Comparison of ENCODE assay signal across 9 cellular contexts in the genomic region with DNA sequence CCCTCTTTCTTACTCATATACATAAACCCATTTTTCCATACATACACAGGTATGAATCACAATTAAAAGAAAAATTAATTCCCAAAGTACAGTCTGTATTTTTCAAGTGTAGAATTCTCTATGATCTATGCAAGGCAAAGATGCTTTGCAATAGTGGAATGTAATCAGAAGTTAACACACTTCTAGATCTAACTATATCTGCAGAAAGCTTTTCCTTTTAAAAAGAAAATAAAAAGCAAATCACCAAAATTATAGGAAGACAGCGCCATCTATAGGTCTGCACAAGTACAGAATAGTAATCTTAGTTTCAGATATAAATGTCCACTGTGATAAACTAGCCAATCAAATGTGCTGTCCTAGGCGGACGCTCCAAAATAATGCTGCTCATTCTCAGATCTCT. TPM values are rescaled to one million over a fixed set of nuclear protein-coding genes. Genes with fewer than 3 reads are reported as not detected.
DNase-seq lines count a peak whose midpoint lies in the region; ATAC-seq and TF ChIP-seq lines count a peak whose summit lies in the region.
"Had no signal": no experiment of that assay in that cellular context is flagged by ENCODE, and none has a peak within 500 bp of the region (broad histone marks: within the 10 kb centered on the region; RNA-seq: fewer than 3 reads in every experiment).

No MANE protein-coding gene starts in this region.

- 0% methylated on average over 3 of the region's 3 CpGs for WGBS in body of pancreas, 2 donors

- CTCF ChIA-PET in HEK293T (lab: Yijun Ruan, JAX): interaction anchor here (0.6 to 2.1 kb wide), 18 partner anchors 8 to 1090 kb away, joined by 3 to 10 read pairs (median 3); no protein-coding TSS in a partner anchor

- H3K27ac Mint-ChIP-seq in mesothelial cell of epicardium: no peak overlapping the region

- H3K4me3 Mint-ChIP-seq in mesothelial cell of epicardium: no peak overlapping the region

- peaks cover 8% of the 10 kb centered on the region for H3K9me3 Mint-ChIP-seq in mesothelial cell of epicardium

- H3K4me1 ChIP-seq in body of pancreas: no peaks in the 10 kb centered on the region
- H3K4me1 ChIP-seq: HAP-1 had no signal

- DNase-seq in Ammon's horn (ENCODE audit: low spot score): peak; percentile 27
- peak; percentile 37 for DNase-seq in HEK293T (ENCODE audit: extremely low spot score)
- DNase-seq in NCI-H446 (lab: John Stamatoyannopoulos, UW): peak; percentile 64 to 67
- no peak for DNase-seq in body of pancreas
- DNase-seq in mesothelial cell of epicardium (ENCODE audit: low spot score in 2 of 2, unreplicated experiment in 2 of 2): no peak
- DNase-seq in GF-D8 (lab: John Stamatoyannopoulos, UW): no peak

- TF ChIP-seq CTCF in body of pancreas (IDR thresholded peaks at IDR 0.05) (peak; percentile 51 to 76 (median 61)), mesothelial cell of epicardium (IDR thresholded peaks at IDR 0.05; ENCODE audit: unreplicated experiment) (peak; percentile 88)

- peaks cover 6% of the 10 kb centered on the region for H3K27me3 Mint-ChIP-seq in mesothelial cell of epicardium (ENCODE audit: low read depth)

- H3K27ac ChIP-seq in body of pancreas: no peak overlapping the region

- H3K9me3 ChIP-seq in body of pancreas: no peaks in the 10 kb centered on the region
- H3K9me3 ChIP-seq: HAP-1 had no signal

- no peaks in the 10 kb centered on the region for H3K36me3 ChIP-seq in body of pancreas (replicated peaks in 1 of 2; ENCODE audit: insufficient read depth in 1 of 2, low read depth in 2 of 2)
- H3K36me3 ChIP-seq: HAP-1 had no signal

- no peak overlapping the region for H3K4me3 ChIP-seq in body of pancreas
- H3K4me3 ChIP-seq: HAP-1 had no signal

- H3K27me3 ChIP-seq in body of pancreas: no peaks in the 10 kb centered on the region

- no peaks in the 10 kb centered on the region for H3K4me1 Mint-ChIP-seq in mesothelial cell of epicardium

- peak; percentile 63 for ATAC-seq in body of pancreas
- ATAC-seq in HG02588 (IDR thresholded peaks at IDR 0.05; ENCODE audit: unreplicated experiment): no peak
- no peak for ATAC-seq in GM21576 (IDR thresholded peaks at IDR 0.05; ENCODE audit: unreplicated experiment)

- POLR2A ChIA-PET in HEK293T (lab: Yijun Ruan, JAX): interaction anchor here (1.6 kb wide), 1 partner anchor 22 kb away, joined by 3 read pairs; a partner anchor contains a TSS

- peaks cover 1% of the 10 kb centered on the region for H3K36me3 Mint-ChIP-seq in mesothelial cell of epicardium

- intact Hi-C loops in body of pancreas (cut with DNase I): loop anchor here (10.0 kb wide), 2 partner anchors 496 to 596 kb away; no protein-coding TSS in a partner anchor

- TF ChIP-seq POLR2A in body of pancreas (IDR thresholded peaks at IDR 0.05): no peak

TF ChIP-seq in HEK293T, 16 proteins besides CTCF, POLR2A, EP300 and RAD21:
- TF ChIP-seq NFRKB (IDR thresholded peaks at IDR 0.05) (no peak), L3MBTL2 (conservative IDR thresholded peaks at IDR 0.05) (no peak), FOXM1 (IDR thresholded peaks at IDR 0.05; ENCODE audit: borderline replicate concordance) (no peak), LEF1 (IDR thresholded peaks at IDR 0.05; ENCODE audit: borderline replicate concordance) (no peak), SP1 (IDR thresholded peaks at IDR 0.05) (no peak), ZNF384 (IDR thresholded peaks at IDR 0.05) (no peak), ELF4 (IDR thresholded peaks at IDR 0.05) (no peak), ARNT (IDR thresholded peaks at IDR 0.05) (no peak), TARDBP (IDR thresholded peaks at IDR 0.05) (no peak), HDGF (IDR thresholded peaks at IDR 0.05; ENCODE audit: borderline replicate concordance) (no peak), SUZ12 (IDR thresholded peaks at IDR 0.05) (no peak), CTBP1 (IDR thresholded peaks at IDR 0.05; ENCODE audit: borderline replicate concordance) (no peak), FOXA1 (IDR thresholded peaks at IDR 0.05) (no peak), BHLHE40 (IDR thresholded peaks at IDR 0.05; ENCODE audit: borderline replicate concordance) (no peak)

RNA-seq across cellular contexts. Expression of a gene that starts 22.0 kb away (rescaled TPM):
- not detected for total RNA-seq in body of pancreas
- total RNA-seq in mesothelial cell of epicardium: 1.8 to 3.7 TPM (median 2.3 TPM) in 3 replicates

RNA-seq across cellular contexts. Expression of a gene that starts 47.3 kb away (rescaled TPM):
- total RNA-seq in body of pancreas: 10 to 100 TPM in 1 of 2 donors, 1 to 10 TPM in 1; 8.6 to 27.0 TPM
- total RNA-seq in mesothelial cell of epicardium: 24.3 to 29.2 TPM (median 28.4 TPM) in 3 replicates

Comparison
In these comparisons a context has a peak if more than half of its experiments do, and no peak if none do; other contexts are left out.
1. DNase-seq: peak in Ammon's horn (single experiment), HEK293T (single experiment) and NCI-H446 (2 of 2); none in body of pancreas (0 of 4), mesothelial cell of epicardium (0 of 2) and GF-D8 (single experiment).